8 cellular contexts compared by ENCODE assay signal in genomic region chr5:218457-219289, GRCh38. TPM values are rescaled to one million over a fixed set of nuclear protein-coding genes. Genes with fewer than 3 reads are reported as not detected.
DNase-seq lines count a peak whose midpoint lies in the region; ATAC-seq, FAIRE-seq and TF ChIP-seq lines count a peak whose summit lies in the region.

No MANE protein-coding gene starts in this region.

- H3K27ac ChIP-seq in pancreas = peak overlapping the region; percentile 70 to 88 (median 80)

- intact Hi-C loops in Right ventricle myocardium superior (cut with DNase I) = no loop called here
- intact Hi-C loops in pancreas (cut with DNase I) = no loop called here

- peak overlapping the region; percentile 98 to 99 (median 98) for H3K4me3 ChIP-seq in pancreas

- H3K4me1 ChIP-seq in pancreas = no peaks in the 10 kb centered on the region

- H3K9me3 ChIP-seq in pancreas = no peaks in the 10 kb centered on the region

- DNase-seq in NCI-H510A treated with DMSO at 0.1 percent for 48 hours (lab: John Stamatoyannopoulos, UW) (peak; percentile 52), NCI-H510A (lab: John Stamatoyannopoulos, UW) (no peak), NCI-H146 treated with DMSO at 0.1 percent for 48 hours (lab: John Stamatoyannopoulos, UW; ENCODE audit: unreplicated experiment) (peak; percentile 4), Right ventricle myocardium superior (peak; percentile 61), pancreas (peak; percentile 46 to 86 (median 60)), NCI-H1048 (lab: John Stamatoyannopoulos, UW) (no peak)
- DNase-seq in activated effector memory CD4-positive, alpha-beta T cell treated with Interleukin-2 at 50 U/mL for 16 hours = peak; percentile 5

- no peaks in the 10 kb centered on the region for H3K36me3 ChIP-seq in pancreas

- no peak for TF ChIP-seq CTCF in pancreas (IDR thresholded peaks at IDR 0.05)

- peak; percentile 19 for ATAC-seq in HG02623 (IDR thresholded peaks at IDR 0.05; ENCODE audit: unreplicated experiment)
- ATAC-seq in Right ventricle myocardium superior (ENCODE audit: poor library complexity) = peak; percentile 69
- ATAC-seq in pancreas = peak; percentile 60 to 70 (median 64)

- no peak for FAIRE-seq in pancreas (lab: Jason Lieb, UNC)

- WGBS in pancreas, 2 donors = 0% methylated on average over 62 to 73 of the region's 73 CpGs

- H3K27me3 ChIP-seq in pancreas = no peaks in the 10 kb centered on the region

RNA-seq across cellular contexts. Expression of gene SDHA, which starts 0.6 kb away (rescaled TPM):
- 837 TPM for total RNA-seq in Right ventricle myocardium superior
- total RNA-seq in pancreas = 10 to 100 TPM; 37.9 to 69.4 (median 55.3) TPM
- 10 to 100 TPM; 41.9 to 55.8 TPM for polyA plus RNA-seq in pancreas

RNA-seq across cellular contexts. Expression of gene CCDC127, which starts 0.7 kb away (rescaled TPM):
- total RNA-seq in Right ventricle myocardium superior (8.1 TPM), pancreas (1 to 10 TPM; 1.5 to 3.9 (median 2.2) TPM)
- 1 to 10 TPM; 1.2 to 1.6 TPM for polyA plus RNA-seq in pancreas

RNA-seq across cellular contexts. Expression of gene LRRC14B, which starts 27.4 kb away (rescaled TPM):
- total RNA-seq in Right ventricle myocardium superior = 103 TPM
- not detected for total RNA-seq in pancreas
- polyA plus RNA-seq in pancreas = not detected

RNA-seq across cellular contexts. Expression of gene PDCD6, which starts 52.8 kb away (rescaled TPM):
- total RNA-seq in Right ventricle myocardium superior (32.4 TPM), pancreas (10 to 100 TPM; 24.2 to 47.7 (median 30.6) TPM)
- 10 to 100 TPM; 54.7 to 66.4 TPM for polyA plus RNA-seq in pancreas

Comparison
In these comparisons a context has a peak if more than half of its experiments do, and no peak if none do; other contexts are left out.
1. DNase-seq: peak in NCI-H510A treated with DMSO at 0.1 percent for 48 hours (single experiment), NCI-H146 treated with DMSO at 0.1 percent for 48 hours (single experiment), activated effector memory CD4-positive, alpha-beta T cell treated with Interleukin-2 at 50 U/mL for 16 hours (single experiment), Right ventricle myocardium superior (single experiment) and pancreas (6 of 6); none in NCI-H510A (single experiment) and NCI-H1048 (single experiment).
2. ATAC-seq: peak in every context shown above with its lines; median percentile 69 in Right ventricle myocardium superior; 64 in pancreas; 19 in HG02623.
3. RNA of gene SDHA, which starts 0.6 kb away (total RNA-seq): 837 TPM in Right ventricle myocardium superior (single experiment); 37.9 to 69.4 TPM in pancreas; every median in the first group is over 10 times any median in the second.
4. RNA of gene LRRC14B, which starts 27.4 kb away (total RNA-seq): 103 TPM in Right ventricle myocardium superior (single experiment); not detected in pancreas; every median in the first group is over 100 times any median in the second.